In the genomic region with DNA sequence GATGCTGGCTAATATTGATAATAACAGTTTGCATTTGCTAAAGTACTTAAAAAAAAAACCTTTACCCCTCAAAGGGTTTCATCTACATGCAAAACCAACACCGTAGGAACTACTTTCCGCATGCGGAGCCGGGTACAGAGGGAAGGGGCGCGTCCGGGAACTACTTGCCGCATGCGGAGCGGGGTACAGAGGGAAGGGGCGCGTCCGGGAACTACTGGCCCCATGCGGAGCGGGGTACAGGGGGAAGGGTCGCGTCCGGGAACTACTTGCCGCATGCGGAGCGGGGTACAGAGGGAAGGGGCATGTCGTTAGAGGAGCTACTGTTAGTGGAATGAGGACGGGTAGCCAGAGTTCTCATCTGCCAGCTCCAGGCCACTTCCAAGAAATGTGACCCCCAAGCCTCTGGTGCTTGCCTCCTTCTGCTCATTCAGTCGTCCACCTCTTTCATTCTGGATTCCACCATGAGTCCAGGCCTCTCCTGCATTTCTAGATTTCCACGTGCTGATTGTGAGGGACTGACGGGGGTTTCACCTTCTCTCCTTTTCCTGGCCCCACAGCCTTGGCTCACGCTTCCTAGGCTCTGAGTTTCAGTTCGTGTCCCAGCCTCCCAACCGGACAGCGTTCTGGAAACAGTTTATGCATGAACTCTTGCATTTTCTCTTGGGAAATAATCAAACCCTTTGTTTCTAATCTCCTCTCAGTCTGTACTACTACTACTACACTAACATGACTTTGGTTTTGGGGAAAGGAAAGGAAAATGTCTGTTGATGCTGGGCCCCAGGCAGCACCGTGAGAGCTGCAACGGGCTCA, we compare ENCODE assay signal across 19 cellular contexts. TPM values are rescaled to one million over a fixed set of nuclear protein-coding genes. Genes with fewer than 3 reads are reported as not detected.
DNase-seq lines count a peak whose midpoint lies in the region; ATAC-seq, FAIRE-seq and TF ChIP-seq lines count a peak whose summit lies in the region.
"Had no signal": no experiment of that assay in that cellular context is flagged by ENCODE, and none has a peak within 500 bp of the region (broad histone marks: within the 10 kb centered on the region; RNA-seq: fewer than 3 reads in every experiment).

No MANE protein-coding gene starts in this region.

- no peaks in the 10 kb centered on the region for H3K9me3 Mint-ChIP-seq in stimulated activated naive B cell treated with anti-CD40 and anti-IgM and Interleukin-4, amounts not matched to agents 10 μg/mL and 1 μg/mL and 100 μg/mL, for 72 hours
- H3K9me3 Mint-ChIP-seq: activated T-helper 1 cell treated with anti-CD3 and anti-CD28 coated beads, Interleukin-12 subunit alpha, Interleukin-12 subunit beta, Interleukin-2, Interleukin-4 antibody, amounts not matched to agents 30 ng/mL and 10 ng/mL and 1 ng/mL, durations not matched to agents 14 hours and 24 hours and 36 hours; stimulated activated memory B cell treated with anti-CD40 and anti-IgM and Interleukin-4, amounts not matched to agents 10 μg/mL and 1 μg/mL and 100 μg/mL, for 72 hours; T-cell had no signal

- H3K9ac ChIP-seq in HUES64 (ENCODE audit: low read depth, low read length) (peak overlapping the region; percentile 48), keratinocyte (ENCODE audit: control insufficient read depth, extremely low read depth, insufficient read depth, low read length) (peak overlapping the region; percentile 83), GM23248 (no peak overlapping the region)

- H3F3A ChIP-seq in GM23248 (ENCODE audit: insufficient read depth) = no peaks in the 10 kb centered on the region

- no peaks in the 10 kb centered on the region for H4K20me1 ChIP-seq in keratinocyte (ENCODE audit: control insufficient read depth, extremely low read depth, insufficient read depth, low read length)
- no peaks in the 10 kb centered on the region for H4K20me1 ChIP-seq in GM23248 (ENCODE audit: insufficient read depth)

- peaks cover 16% of the 10 kb centered on the region in 2 donors for H3K4me1 Mint-ChIP-seq in stimulated activated naive B cell treated with anti-CD40 and anti-IgM and Interleukin-4, amounts not matched to agents 10 μg/mL and 1 μg/mL and 100 μg/mL, for 72 hours

- H3K9me3 ChIP-seq in HUES64 (ENCODE audit: insufficient read depth, low read depth, low read length) (no peaks in the 10 kb centered on the region), keratinocyte (ENCODE audit: control insufficient read depth, low read depth, low read length) (no peaks in the 10 kb centered on the region), GM23248 (ENCODE audit: low read depth) (no peaks in the 10 kb centered on the region), right lobe of liver (no peaks in the 10 kb centered on the region)
- H3K9me3 ChIP-seq: spleen had no signal

- H3K27me3 Mint-ChIP-seq in stimulated activated naive B cell treated with anti-CD40 and anti-IgM and Interleukin-4, amounts not matched to agents 10 μg/mL and 1 μg/mL and 100 μg/mL, for 72 hours = no peaks in the 10 kb centered on the region
- H3K27me3 Mint-ChIP-seq: stimulated activated memory B cell treated with anti-CD40 and anti-IgM and Interleukin-4, amounts not matched to agents 10 μg/mL and 1 μg/mL and 100 μg/mL, for 72 hours; T-cell had no signal

- H3K4me2 ChIP-seq in keratinocyte (ENCODE audit: control insufficient read depth, extremely low read depth, insufficient read depth, low read depth, low read length) (peak overlapping the region; percentile 92), GM23248 (ENCODE audit: unreplicated experiment) (no peak overlapping the region)

- H2AFZ ChIP-seq in keratinocyte (ENCODE audit: control insufficient read depth, low read length) = no peak overlapping the region
- no peak overlapping the region for H2AFZ ChIP-seq in GM23248

- ATAC-seq in stimulated activated naive B cell treated with anti-CD40 and anti-IgM and Interleukin-4, amounts not matched to agents 10 μg/mL and 1 μg/mL and 100 μg/mL, for 72 hours (replicated peaks) = no peak
- ATAC-seq in right lobe of liver = no peak
- ATAC-seq: activated CD8-positive, alpha-beta T cell treated with anti-CD3 and anti-CD28 coated beads, Interleukin-2, amount 10 ng/mL, durations not matched to agents 7 days and 5 days; stimulated activated memory B cell treated with anti-CD40 and anti-IgM and Interleukin-4, amounts not matched to agents 10 μg/mL and 1 μg/mL and 100 μg/mL, for 72 hours; T-cell had no signal

- intact Hi-C loops in dorsolateral prefrontal cortex (cut with DNase I) = loop anchor here in 1 of 2 donors (2.0 kb wide), 1 partner anchor 17 kb away; no protein-coding TSS in a partner anchor
- intact Hi-C loops in right lobe of liver (cut with DNase I) = no loop called here

- DNase-seq in dorsolateral prefrontal cortex (no peak), keratinocyte (ENCODE audit: low read depth, low spot score) (no peak), GM23248 (no peak), DMS114 treated with DMSO at 0.1 percent for 48 hours (lab: John Stamatoyannopoulos, UW; ENCODE audit: unreplicated experiment) (no peak), right lobe of liver (no peak), NCI-H345 treated with DMSO at 0.1 percent for 48 hours (lab: John Stamatoyannopoulos, UW; ENCODE audit: unreplicated experiment) (no peak)
- no peak for DNase-seq in stimulated activated naive B cell treated with anti-CD40 and anti-IgM and Interleukin-4, amounts not matched to agents 10 μg/mL and 1 μg/mL and 100 μg/mL, for 72 hours
- DNase-seq: activated CD8-positive, alpha-beta T cell treated with anti-CD3 and anti-CD28 coated beads, Interleukin-2, amount 10 ng/mL, durations not matched to agents 7 days and 5 days; COR-L47; IMR-90; NCI-H2081; NCI-H526; spleen; T-cell had no signal

- WGBS in HUES64 = 70% methylated on average over 32 of the region's 32 CpGs
- WGBS in GM23248 (ENCODE audit: low coverage in 1 of 2, low lambda C conversion rate in 2 of 2, missing lambda C conversion rate in 2 of 2), 2 experiments = 88 to 89% methylated on average over 32 of the region's 32 CpGs
- WGBS in right lobe of liver (ENCODE audit: insufficient coverage, low coverage, low lambda C conversion rate, missing lambda C conversion rate) = 89% methylated on average over 27 of the region's 32 CpGs

- H3K9me1 ChIP-seq in keratinocyte (ENCODE audit: control insufficient read depth, extremely low read depth, insufficient read depth, low read length) = no peaks in the 10 kb centered on the region

- dilution Hi-C loops in keratinocyte (cut with MboI; ENCODE audit: extremely low pct_ligation_motif_present, low sequenced_read_pairs) = no loop called here

- TF ChIP-seq POLR2A in right lobe of liver (IDR thresholded peaks at IDR 0.05) = no peak

- H3K79me2 ChIP-seq in keratinocyte (ENCODE audit: control insufficient read depth, insufficient read depth, low read length) (peaks cover 74% of the 10 kb centered on the region), GM23248 (ENCODE audit: insufficient read depth) (peaks cover 72% of the 10 kb centered on the region)

- no peaks in the 10 kb centered on the region for H3K9me2 ChIP-seq in GM23248 (ENCODE audit: insufficient read depth)

- in situ Hi-C loops in GM23248 (cut with MboI) = no loop called here

- H3K4me3 Mint-ChIP-seq in stimulated activated naive B cell treated with anti-CD40 and anti-IgM and Interleukin-4, amounts not matched to agents 10 μg/mL and 1 μg/mL and 100 μg/mL, for 72 hours = no peak overlapping the region
- H3K4me3 Mint-ChIP-seq: activated CD8-positive, alpha-beta T cell treated with anti-CD3 and anti-CD28 coated beads, Interleukin-2, amount 10 ng/mL, durations not matched to agents 7 days and 5 days; activated T-helper 1 cell treated with anti-CD3 and anti-CD28 coated beads, Interleukin-12 subunit alpha, Interleukin-12 subunit beta, Interleukin-2, Interleukin-4 antibody, amounts not matched to agents 30 ng/mL and 10 ng/mL and 1 ng/mL, durations not matched to agents 14 hours and 24 hours and 36 hours; stimulated activated memory B cell treated with anti-CD40 and anti-IgM and Interleukin-4, amounts not matched to agents 10 μg/mL and 1 μg/mL and 100 μg/mL, for 72 hours had no signal

- H3K36me3 Mint-ChIP-seq in stimulated activated naive B cell treated with anti-CD40 and anti-IgM and Interleukin-4, amounts not matched to agents 10 μg/mL and 1 μg/mL and 100 μg/mL, for 72 hours = peaks cover 11 to 28% of the 10 kb centered on the region in 2 donors

- TF ChIP-seq CTCF in dorsolateral prefrontal cortex (IDR thresholded peaks at IDR 0.05 in 54 of 56, conservative IDR thresholded peaks at IDR 0.05 in 2 of 56; ENCODE audit: low read depth in 1 of 56, partially characterized antibody in 56 of 56) (peak in 1 of 56 donors; percentile 11), keratinocyte (optimal IDR thresholded peaks at IDR 0.05 in 1 of 3, IDR thresholded peaks at IDR 0.05 in 1 of 3, conservative IDR thresholded peaks at IDR 0.05 in 1 of 3; ENCODE audit: extremely low read depth in 1 of 3, insufficient read depth in 2 of 3, low read length in 3 of 3) (no peak), right lobe of liver (IDR thresholded peaks at IDR 0.05) (no peak)

- peaks cover 46% of the 10 kb centered on the region for H3K4me1 ChIP-seq in HUES64 (ENCODE audit: insufficient read depth, low read length)
- peaks cover 62% of the 10 kb centered on the region for H3K4me1 ChIP-seq in keratinocyte (ENCODE audit: control insufficient read depth, extremely low read depth, insufficient read depth, low read length)
- H3K4me1 ChIP-seq in GM23248 (ENCODE audit: insufficient read depth) = peaks cover 20% of the 10 kb centered on the region
- H3K4me1 ChIP-seq in right lobe of liver = no peaks in the 10 kb centered on the region

- peak overlapping the region; percentile 31 for H3K27ac Mint-ChIP-seq in stimulated activated naive B cell treated with anti-CD40 and anti-IgM and Interleukin-4, amounts not matched to agents 10 μg/mL and 1 μg/mL and 100 μg/mL, for 72 hours
- H3K27ac Mint-ChIP-seq: activated CD8-positive, alpha-beta T cell treated with anti-CD3 and anti-CD28 coated beads, Interleukin-2, amount 10 ng/mL, durations not matched to agents 7 days and 5 days; activated T-helper 1 cell treated with anti-CD3 and anti-CD28 coated beads, Interleukin-12 subunit alpha, Interleukin-12 subunit beta, Interleukin-2, Interleukin-4 antibody, amounts not matched to agents 30 ng/mL and 10 ng/mL and 1 ng/mL, durations not matched to agents 14 hours and 24 hours and 36 hours; stimulated activated memory B cell treated with anti-CD40 and anti-IgM and Interleukin-4, amounts not matched to agents 10 μg/mL and 1 μg/mL and 100 μg/mL, for 72 hours; T-cell had no signal

- 0 out of 2 replicates have a peak overlapping the region, but pooled peaks have one; percentile 13 for H3K4me3 ChIP-seq in HUES64 (ENCODE audit: low read length)
- H3K4me3 ChIP-seq in dorsolateral prefrontal cortex = peak overlapping the region in 53 of 59 donors; percentile 0 to 53 (median 29)
- H3K4me3 ChIP-seq in keratinocyte (ENCODE audit: control insufficient read depth in 2 of 3, extremely low read depth in 1 of 3, insufficient read depth in 2 of 3, low read depth in 1 of 3, low read length in 3 of 3) = peak overlapping the region; percentile 69 to 90 (median 77)
- no peak overlapping the region for H3K4me3 ChIP-seq in GM23248
- no peak overlapping the region for H3K4me3 ChIP-seq in right lobe of liver
- H3K4me3 ChIP-seq: spleen had no signal

- no peak for FAIRE-seq in keratinocyte (lab: Jason Lieb, UNC)
- FAIRE-seq: colon had no signal

- H3K27ac ChIP-seq in HUES64 (ENCODE audit: low read depth, low read length) = peak overlapping the region; percentile 38; the same call in 1 of the 2 replicates
- peak overlapping the region; percentile 62 to 99 (median 95) for H3K27ac ChIP-seq in dorsolateral prefrontal cortex
- H3K27ac ChIP-seq in keratinocyte (ENCODE audit: control insufficient read depth, insufficient read depth, low read length) = peak overlapping the region; percentile 90
- no peak overlapping the region for H3K27ac ChIP-seq in GM23248
- H3K27ac ChIP-seq in right lobe of liver = no peak overlapping the region

- H3K36me3 ChIP-seq in HUES64 (ENCODE audit: insufficient read depth, low read length) = peaks cover 5% of the 10 kb centered on the region; the same call in 1 of the 2 replicates
- peaks cover 6 to 19% of the 10 kb centered on the region in 2 experiments for H3K36me3 ChIP-seq in keratinocyte (ENCODE audit: control insufficient read depth in 2 of 2, extremely low read depth in 1 of 2, insufficient read depth in 2 of 2, low read length in 2 of 2)
- H3K36me3 ChIP-seq in GM23248 (ENCODE audit: low read depth) = no peaks in the 10 kb centered on the region
- no peaks in the 10 kb centered on the region for H3K36me3 ChIP-seq in right lobe of liver

- H3K27me3 ChIP-seq in HUES64 (ENCODE audit: insufficient read depth, low read length) (no peaks in the 10 kb centered on the region), dorsolateral prefrontal cortex (no peaks in the 10 kb centered on the region), keratinocyte (ENCODE audit: control insufficient read depth, extremely low read depth, insufficient read depth, low read length) (no peaks in the 10 kb centered on the region), GM23248 (replicated peaks; ENCODE audit: insufficient read depth) (no peaks in the 10 kb centered on the region), right lobe of liver (no peaks in the 10 kb centered on the region)
- H3K27me3 ChIP-seq: spleen had no signal

RNA-seq across cellular contexts. Expression of a gene that starts 26.9 kb away (rescaled TPM):
- polyA plus RNA-seq in HUES64 (2013, experiment 1 of 2) = 23.9 TPM
- 29.2 TPM for polyA plus RNA-seq in HUES64 (2013, experiment 2 of 2)
- total RNA-seq in dorsolateral prefrontal cortex (100 to 1,000 TPM; 153 to 287 (median 196) TPM), right lobe of liver (10 to 100 TPM; 20.3 to 42.5 (median 28.0) TPM)
- polyA plus RNA-seq in keratinocyte (82.8 to 101 TPM (median 93.7 TPM) in 3 replicates), GM23248 (2016; fragmentation: Nextera tagmentation; extraction: Ambion mirVana) (21.0 and 24.2 TPM in 2 replicates)
- 113 TPM for polyA plus RNA-seq in keratinocyte (2011; ENCODE audit: low read depth)
- 60.9 and 66.3 TPM in 2 replicates for polyA plus RNA-seq in keratinocyte (2011; cell fraction: cytosol; rRNA removed)
- 451 and 562 TPM in 2 replicates for polyA plus RNA-seq in keratinocyte (2011; cell fraction: nucleus; rRNA removed)
- polyA plus RNA-seq in keratinocyte (2012; ENCODE audit: low replicate concordance) = 92.2 and 154 TPM in 2 replicates
- 137 to 232 TPM (median 209 TPM) in 3 replicates for polyA minus RNA-seq in keratinocyte
- polyA minus RNA-seq in keratinocyte (2011; cell fraction: cytosol; rRNA and poly(A)+ RNA removed) = 63.5 TPM
- polyA minus RNA-seq in keratinocyte (2011; cell fraction: nucleus; rRNA and poly(A)+ RNA removed) = 113 and 158 TPM in 2 replicates
- total RNA-seq in GM23248 (2014; rRNA removed; shearing (Covaris generic)) = 31.5 and 34.5 TPM in 2 replicates

RNA-seq across cellular contexts. Expression of a gene that starts 39.3 kb away (rescaled TPM):
- 0.65 TPM for polyA plus RNA-seq in HUES64 (2013, experiment 1 of 2)
- polyA plus RNA-seq in HUES64 (2013, experiment 2 of 2) = 0.76 TPM
- total RNA-seq in dorsolateral prefrontal cortex (10 to 100 TPM in 80 of 120 experiments, 1 to 10 TPM in 40; 4.7 to 18.4 (median 11.2) TPM), right lobe of liver (1 to 10 TPM; 1.6 to 4.0 (median 3.2) TPM)
- polyA plus RNA-seq in keratinocyte (0.31 to 0.68 TPM (median 0.33 TPM) in 3 replicates), GM23248 (2016; fragmentation: Nextera tagmentation; extraction: Ambion mirVana) (2.7 and 3.9 TPM in 2 replicates)
- polyA plus RNA-seq in keratinocyte (2011; ENCODE audit: low read depth) = 0.51 TPM
- 0.09 and 0.17 TPM in 2 replicates for polyA plus RNA-seq in keratinocyte (2011; cell fraction: cytosol; rRNA removed)
- polyA plus RNA-seq in keratinocyte (2011; cell fraction: nucleus; rRNA removed) = 2.0 and 3.3 TPM in 2 replicates
- polyA plus RNA-seq in keratinocyte (2012; ENCODE audit: low replicate concordance) = 0.30 and 1.4 TPM in 2 replicates
- polyA minus RNA-seq in keratinocyte = 0.26 to 0.89 TPM (median 0.83 TPM) in 3 replicates
- not detected for polyA minus RNA-seq in keratinocyte (2011; cell fraction: cytosol; rRNA and poly(A)+ RNA removed)
- polyA minus RNA-seq in keratinocyte (2011; cell fraction: nucleus; rRNA and poly(A)+ RNA removed) = 2.8 and 3.9 TPM in 2 replicates
- 3.8 and 8.8 TPM in 2 replicates for total RNA-seq in GM23248 (2014; rRNA removed; shearing (Covaris generic))
- total RNA-seq: G401 had no signal

RNA-seq across cellular contexts. Expression of a gene that starts 42.9 kb away (rescaled TPM):
- polyA plus RNA-seq in HUES64 (2013, experiment 1 of 2) = 0.10 TPM
- 0.19 TPM for polyA plus RNA-seq in HUES64 (2013, experiment 2 of 2)
- total RNA-seq in dorsolateral prefrontal cortex = 1 to 10 TPM in 67 of 120 experiments, under 1 TPM in 52, not detected in 1; 0.34 to 4.3 (median 1.1) TPM
- 0.02 to 0.04 TPM in 2 of 3 replicates, not detected in the other for polyA plus RNA-seq in keratinocyte
- not detected for polyA plus RNA-seq in keratinocyte (2011; ENCODE audit: low read depth)
- polyA plus RNA-seq in keratinocyte (2011; cell fraction: cytosol; rRNA removed) = not detected in 2 replicates
- 0.07 and 0.24 TPM in 2 replicates for polyA plus RNA-seq in keratinocyte (2011; cell fraction: nucleus; rRNA removed)
- 0.17 and 0.65 TPM in 2 replicates for polyA plus RNA-seq in keratinocyte (2012; ENCODE audit: low replicate concordance)
- polyA minus RNA-seq in keratinocyte = 0.16 TPM in 1 of 3 replicates, not detected in the others
- not detected for polyA minus RNA-seq in keratinocyte (2011; cell fraction: cytosol; rRNA and poly(A)+ RNA removed)
- polyA minus RNA-seq in keratinocyte (2011; cell fraction: nucleus; rRNA and poly(A)+ RNA removed) = not detected in 2 replicates
- 0.13 and 0.86 TPM in 2 replicates for total RNA-seq in GM23248 (2014; rRNA removed; shearing (Covaris generic))
- 0.63 and 0.84 TPM in 2 replicates for polyA plus RNA-seq in GM23248 (2016; fragmentation: Nextera tagmentation; extraction: Ambion mirVana)
- 1 to 10 TPM; 1.4 to 2.9 (median 2.0) TPM for total RNA-seq in right lobe of liver
- total RNA-seq: G401 had no signal

RNA-seq across cellular contexts. Expression of a gene that starts 53.1 kb away (rescaled TPM):
- 26.2 TPM for polyA plus RNA-seq in HUES64 (2013, experiment 1 of 2)
- 24.0 TPM for polyA plus RNA-seq in HUES64 (2013, experiment 2 of 2)
- total RNA-seq in dorsolateral prefrontal cortex (10 to 100 TPM; 15.8 to 64.8 (median 35.8) TPM), right lobe of liver (10 to 100 TPM in 3 of 6 experiments, 1 to 10 TPM in 3; 8.2 to 27.3 (median 10.8) TPM)
- polyA plus RNA-seq in keratinocyte (27.9 to 48.6 TPM (median 33.3 TPM) in 3 replicates), GM23248 (2016; fragmentation: Nextera tagmentation; extraction: Ambion mirVana) (11.9 and 12.3 TPM in 2 replicates)
- polyA plus RNA-seq in keratinocyte (2011; ENCODE audit: low read depth) = 95.5 TPM
- 14.8 and 22.0 TPM in 2 replicates for polyA plus RNA-seq in keratinocyte (2011; cell fraction: cytosol; rRNA removed)
- 88.1 and 92.1 TPM in 2 replicates for polyA plus RNA-seq in keratinocyte (2011; cell fraction: nucleus; rRNA removed)
- polyA plus RNA-seq in keratinocyte (2012; ENCODE audit: low replicate concordance) = 25.4 and 50.3 TPM in 2 replicates
- 46.1 to 62.1 TPM (median 51.1 TPM) in 3 replicates for polyA minus RNA-seq in keratinocyte
- 33.8 TPM for polyA minus RNA-seq in keratinocyte (2011; cell fraction: cytosol; rRNA and poly(A)+ RNA removed)
- 40.4 and 48.3 TPM in 2 replicates for polyA minus RNA-seq in keratinocyte (2011; cell fraction: nucleus; rRNA and poly(A)+ RNA removed)
- 20.9 and 22.0 TPM in 2 replicates for total RNA-seq in GM23248 (2014; rRNA removed; shearing (Covaris generic))

Comparison
In these comparisons a context has a peak if more than half of its experiments do, and no peak if none do; other contexts are left out.
1. H3K27ac ChIP-seq: peak in HUES64 (single experiment), dorsolateral prefrontal cortex (59 of 59) and keratinocyte (single experiment); none in GM23248 (single experiment) and right lobe of liver (0 of 3).
2. H3K4me3 ChIP-seq: peak in HUES64 (single experiment), dorsolateral prefrontal cortex (53 of 59) and keratinocyte (3 of 3); none in GM23248 (single experiment) and right lobe of liver (0 of 3).